ENCODE assay signal across 20 cellular contexts in genomic region chr2:29817846-29818680, GRCh38.
A peak's percentile ranks its signal among the peaks of the same experiment; 100 is the strongest.
DNase-seq lines count a peak whose midpoint lies in the region; ATAC-seq and TF ChIP-seq lines count a peak whose summit lies in the region.
"Had no signal": no experiment of that assay in that cellular context is flagged by ENCODE, and none has a peak within 500 bp of the region (broad histone marks: within the 10 kb centered on the region; RNA-seq: fewer than 3 reads in every experiment).

No MANE protein-coding gene starts in this region.

- H3K4me1 ChIP-seq in esophagus squamous epithelium (no peaks in the 10 kb centered on the region), muscle layer of colon (ENCODE audit: insufficient read depth, low read length) (peaks cover 8% of the 10 kb centered on the region), sigmoid colon (peaks cover 0 to 20% (median 12%) of the 10 kb centered on the region in 4 donors)
- H3K4me1 ChIP-seq: Peyer's patch, uterus had no signal

- DNase-seq in amygdala (lab: John Stamatoyannopoulos, UW) (peak in 51 of 56 donors; percentile 2 to 85 (median 52)), esophagus squamous epithelium (lab: John Stamatoyannopoulos, UW) (no peak), sigmoid colon (no peak), NCI-H2196 treated with DMSO at 0.1 percent for 48 hours (lab: John Stamatoyannopoulos, UW; ENCODE audit: unreplicated experiment) (no peak), RWPE1 (ENCODE audit: low spot score) (no peak)
- DNase-seq: activated CD4-positive, CD25-positive, alpha-beta regulatory T cell treated with anti-CD3 and anti-CD28 coated beads, Interleukin-2, amount 50 U/mL, for 72 hours; activated CD8-positive, alpha-beta T cell treated with anti-CD3 and anti-CD28 coated beads for 36 hours; activated naive CD8-positive, alpha-beta T cell treated with anti-CD3 and anti-CD28 coated beads, Interleukin-2, amount 50 U/mL, for 24 hours; GF-D8; glutamatergic neuron; naive thymus-derived CD4-positive, alpha-beta T cell; NCI-H1694; NCI-H2171; Peyer's patch; SJCRH30; uterus had no signal

- ATAC-seq in HG03039 (IDR thresholded peaks at IDR 0.05; ENCODE audit: unreplicated experiment) (no peak), HG03342 (IDR thresholded peaks at IDR 0.05; ENCODE audit: unreplicated experiment) (no peak)
- ATAC-seq: activated CD8-positive, alpha-beta T cell treated with anti-CD3 and anti-CD28 coated beads for 36 hours; activated naive CD8-positive, alpha-beta T cell treated with anti-CD3 and anti-CD28 coated beads, Interleukin-2, amount 50 U/mL, for 24 hours; naive thymus-derived CD4-positive, alpha-beta T cell had no signal

- H3K9ac ChIP-seq in muscle layer of colon (ENCODE audit: low read length), result no peak overlapping the region
- H3K9ac ChIP-seq: KMS-11 had no signal

- no peak for TF ChIP-seq CTCF in esophagus squamous epithelium (IDR thresholded peaks at IDR 0.05)
- no peak for TF ChIP-seq CTCF in sigmoid colon (IDR thresholded peaks at IDR 0.05)
- no peak for TF ChIP-seq CTCF in RWPE1 (conservative IDR thresholded peaks at IDR 0.05; ENCODE audit: low read depth)

- CTCF ChIA-PET in RWPE1 (lab: Yijun Ruan, JAX), result interaction anchor here (0.7 kb wide), 1 partner anchor 83 kb away, joined by 5 read pairs; no protein-coding TSS in a partner anchor

- TF ChIP-seq EP300 in sigmoid colon (IDR thresholded peaks at IDR 0.05), result no peak

- 74 to 85% methylated on average over 23 to 24 of the region's 24 CpGs for WGBS in esophagus squamous epithelium, 2 donors
- 83 to 84% methylated on average over 24 of the region's 24 CpGs for WGBS in sigmoid colon, 2 donors

- TF ChIP-seq POLR2A in esophagus squamous epithelium (IDR thresholded peaks at IDR 0.05), result no peak
- no peak for TF ChIP-seq POLR2A in sigmoid colon (IDR thresholded peaks at IDR 0.05)

- H3K27ac ChIP-seq in esophagus squamous epithelium, result peak overlapping the region in 3 of 4 donors; percentile 46 to 74 (median 70)
- peak overlapping the region; percentile 69 for H3K27ac ChIP-seq in muscle layer of colon (ENCODE audit: low read depth, low read length)
- H3K27ac ChIP-seq in sigmoid colon, result peak overlapping the region; percentile 32 to 83 (median 53)
- H3K27ac ChIP-seq in RWPE1, result no peak overlapping the region
- H3K27ac ChIP-seq: KMS-11, SJCRH30, uterus had no signal

- H3K4me3 ChIP-seq in esophagus squamous epithelium, result no peak overlapping the region
- no peak overlapping the region for H3K4me3 ChIP-seq in muscle layer of colon (ENCODE audit: low read depth in 1 of 2, low read length in 2 of 2)
- no peak overlapping the region for H3K4me3 ChIP-seq in sigmoid colon
- H3K4me3 ChIP-seq: Peyer's patch, SJCRH30, uterus had no signal

- intact Hi-C loops in esophagus squamous epithelium (cut with DNase I) (no loop called here), sigmoid colon (cut with DNase I) (no loop called here)

- H3K27me3 ChIP-seq in esophagus squamous epithelium (no peaks in the 10 kb centered on the region), muscle layer of colon (ENCODE audit: control insufficient read depth in 1 of 2, insufficient read depth in 2 of 2, low read length in 2 of 2) (no peaks in the 10 kb centered on the region), sigmoid colon (no peaks in the 10 kb centered on the region)
- H3K27me3 ChIP-seq: Peyer's patch, SJCRH30, uterus had no signal

- POLR2A ChIA-PET in RWPE1 (lab: Yijun Ruan, JAX; ENCODE audit: low non-redundant PET), result no interaction called here

- no peaks in the 10 kb centered on the region for H3K9me3 ChIP-seq in esophagus squamous epithelium
- H3K9me3 ChIP-seq in muscle layer of colon (ENCODE audit: low read length), result no peaks in the 10 kb centered on the region
- no peaks in the 10 kb centered on the region for H3K9me3 ChIP-seq in sigmoid colon
- H3K9me3 ChIP-seq: Peyer's patch, SJCRH30, uterus had no signal

- H3K36me3 ChIP-seq in esophagus squamous epithelium, result no peaks in the 10 kb centered on the region
- H3K36me3 ChIP-seq in muscle layer of colon (ENCODE audit: insufficient read depth, low read length), result no peaks in the 10 kb centered on the region
- no peaks in the 10 kb centered on the region for H3K36me3 ChIP-seq in sigmoid colon
- H3K36me3 ChIP-seq: Peyer's patch, uterus had no signal

Comparison
In these comparisons a context has a peak if more than half of its experiments do, and no peak if none do; other contexts are left out.
1. DNase-seq: peak in amygdala (51 of 56); none in esophagus squamous epithelium (single experiment), sigmoid colon (single experiment), NCI-H2196 treated with DMSO at 0.1 percent for 48 hours (single experiment) and RWPE1 (single experiment).